23 cellular contexts compared by ENCODE assay signal in genomic region chr9:112007575-112008240, GRCh38.
DNase-seq lines count a peak whose midpoint lies in the region; TF ChIP-seq lines count a peak whose summit lies in the region.
"Had no signal": no experiment of that assay in that cellular context is flagged by ENCODE, and none has a peak within 500 bp of the region (broad histone marks: within the 10 kb centered on the region; RNA-seq: fewer than 3 reads in every experiment).

No MANE protein-coding gene starts in this region.

- H2AK5ac ChIP-seq in mesendoderm (ENCODE audit: low read length): no peak overlapping the region

- no peak overlapping the region for H2BK120ac ChIP-seq in mesendoderm (ENCODE audit: low read depth, low read length)

- POLR2A ChIA-PET in MCF 10A (lab: Yijun Ruan, JAX): interaction anchor here (0.6 kb wide), 1 partner anchor 46 kb away, joined by 4 read pairs; no protein-coding TSS in a partner anchor

- H3K4me2 ChIP-seq in mesendoderm (ENCODE audit: low read length): no peak overlapping the region
- H3K4me2 ChIP-seq: A549 had no signal

- H3K56ac ChIP-seq in mesendoderm (ENCODE audit: low read length): no peak overlapping the region

- H3K4me1 ChIP-seq in breast epithelium (no peaks in the 10 kb centered on the region), mesendoderm (ENCODE audit: control insufficient read depth, low read depth, low read length) (no peaks in the 10 kb centered on the region)

- H3K4me3 ChIP-seq in breast epithelium: no peak overlapping the region
- no peak overlapping the region for H3K4me3 ChIP-seq in fibroblast of villous mesenchyme (ENCODE audit: low read depth, low read length)
- no peak overlapping the region for H3K4me3 ChIP-seq in coronary artery
- H3K4me3 ChIP-seq in mesendoderm (ENCODE audit: low read length): no peak overlapping the region
- H3K4me3 ChIP-seq: A549, colonic mucosa, SJSA1 had no signal

- TF ChIP-seq POLR2A in breast epithelium (IDR thresholded peaks at IDR 0.05): no peak

- H3K9me3 ChIP-seq in breast epithelium: no peaks in the 10 kb centered on the region
- H3K9me3 ChIP-seq: A549, colonic mucosa, SJSA1 had no signal

- H3K79me2 ChIP-seq in mesendoderm (ENCODE audit: control insufficient read depth, insufficient read depth, low read length): no peaks in the 10 kb centered on the region

- H3K4me1 Mint-ChIP-seq in MCF 10A (ENCODE audit: insufficient read depth, unreplicated experiment): peaks cover 23% of the 10 kb centered on the region

- no CpG with 5 or more reads among the region's 6 CpGs for WGBS in mesendoderm (ENCODE audit: extremely low coverage, insufficient coverage, low lambda C conversion rate)

- H3K18ac ChIP-seq in mesendoderm (ENCODE audit: low read length): no peak overlapping the region

- H4K8ac ChIP-seq in mesendoderm (ENCODE audit: low read depth, low read length): no peak overlapping the region

- H4K5ac ChIP-seq in mesendoderm (ENCODE audit: low read length): no peak overlapping the region

- CTCF ChIA-PET in MCF 10A (lab: Yijun Ruan, JAX): no interaction called here

- H3K9me3 Mint-ChIP-seq in MCF 10A (ENCODE audit: unreplicated experiment): no peaks in the 10 kb centered on the region
- H3K9me3 Mint-ChIP-seq: stimulated activated naive CD8-positive, alpha-beta T cell treated with anti-CD3 and anti-CD28 coated beads, Interleukin-15, amount 100 ng/mL, for 72 hours had no signal

- no peaks in the 10 kb centered on the region for H3K27me3 Mint-ChIP-seq in MCF 10A (ENCODE audit: insufficient read depth, unreplicated experiment)

- H3K79me1 ChIP-seq in mesendoderm (ENCODE audit: low read length): no peaks in the 10 kb centered on the region

- no peak for DNase-seq in MCF 10A (ENCODE audit: unreplicated experiment)
- DNase-seq in breast epithelium (ENCODE audit: low spot score in 2 of 2): no peak
- peak; percentile 23 for DNase-seq in LHCN-M2 (ENCODE audit: low read depth)
- peak; percentile 51 for DNase-seq in fibroblast of villous mesenchyme (ENCODE audit: low read depth)
- no peak for DNase-seq in NCI-H2171 (lab: John Stamatoyannopoulos, UW)
- DNase-seq in coronary artery (ENCODE audit: low spot score): no peak
- DNase-seq in occipital lobe (lab: John Stamatoyannopoulos, UW): no peak
- DNase-seq in mesendoderm: no peak
- DNase-seq: activated CD4-positive, alpha-beta T cell treated with anti-CD3 and anti-CD28 coated beads for 36 hours; activated naive CD4-positive, alpha-beta T cell treated with Interleukin-2 at 50 U/mL for 16 hours; C1 segment of cervical spinal cord; foreskin keratinocyte; GDM1; left colon; NCI-H1436 treated with DMSO at 0.1 percent for 48 hours; NCI-H2227 treated with DMSO at 0.1 percent for 48 hours; right cardiac atrium; stimulated activated naive CD8-positive, alpha-beta T cell treated with anti-CD3 and anti-CD28 coated beads, Interleukin-15, amount 100 ng/mL, for 72 hours; trophoblast cell had no signal

- H3K27ac ChIP-seq in breast epithelium: no peak overlapping the region
- H3K27ac ChIP-seq in coronary artery: no peak overlapping the region
- no peak overlapping the region for H3K27ac ChIP-seq in mesendoderm (ENCODE audit: low read depth, low read length)
- H3K27ac ChIP-seq: colonic mucosa, foreskin keratinocyte, SJSA1 had no signal

- BruUV-seq in MCF 10A (replicated peaks; lab: Mats Ljungman, UMichigan): no TSS peak

- H3K4ac ChIP-seq in mesendoderm (ENCODE audit: low read depth, low read length): no peak overlapping the region

- H3K36me3 Mint-ChIP-seq in MCF 10A (ENCODE audit: insufficient read depth, unreplicated experiment): no peaks in the 10 kb centered on the region
- H3K36me3 Mint-ChIP-seq: brain had no signal

- no peak overlapping the region for H3K4me3 Mint-ChIP-seq in MCF 10A (ENCODE audit: unreplicated experiment)
- H3K4me3 Mint-ChIP-seq: activated CD4-positive, alpha-beta T cell treated with anti-CD3 and anti-CD28 coated beads for 36 hours; brain; stimulated activated naive CD8-positive, alpha-beta T cell treated with anti-CD3 and anti-CD28 coated beads, Interleukin-15, amount 100 ng/mL, for 72 hours had no signal

- TF ChIP-seq CTCF in MCF 10A (IDR thresholded peaks at IDR 0.05; ENCODE audit: unreplicated experiment) (no peak), breast epithelium (IDR thresholded peaks at IDR 0.05) (no peak), fibroblast of villous mesenchyme (IDR thresholded peaks at IDR 0.05; ENCODE audit: insufficient read depth, low read depth, low read length) (no peak), coronary artery (IDR thresholded peaks at IDR 0.05) (no peak)

- H3K27me3 ChIP-seq in breast epithelium (no peaks in the 10 kb centered on the region), mesendoderm (ENCODE audit: insufficient read depth, low read length, poor library complexity) (no peaks in the 10 kb centered on the region)
- H3K27me3 ChIP-seq: colonic mucosa, foreskin keratinocyte, SJSA1 had no signal

- no peaks in the 10 kb centered on the region for H3K36me3 ChIP-seq in breast epithelium
- H3K36me3 ChIP-seq in mesendoderm (ENCODE audit: control insufficient read depth, insufficient read depth, low read length): no peaks in the 10 kb centered on the region
- H3K36me3 ChIP-seq: colonic mucosa, SJSA1 had no signal

- no peak overlapping the region for H2BK15ac ChIP-seq in mesendoderm (replicated peaks; ENCODE audit: low read depth)

- H2BK5ac ChIP-seq in mesendoderm (ENCODE audit: low read length): no peak overlapping the region

- H3K23ac ChIP-seq in mesendoderm (ENCODE audit: low read length): no peak overlapping the region

- peak overlapping the region; percentile 29 for H3K27ac Mint-ChIP-seq in MCF 10A (ENCODE audit: low read depth, unreplicated experiment)
- H3K27ac Mint-ChIP-seq: activated CD4-positive, alpha-beta T cell treated with anti-CD3 and anti-CD28 coated beads for 36 hours; stimulated activated naive CD8-positive, alpha-beta T cell treated with anti-CD3 and anti-CD28 coated beads, Interleukin-15, amount 100 ng/mL, for 72 hours had no signal

- intact Hi-C loops in MCF 10A (cut with micrococcal nuclease) (no loop called here), breast epithelium (cut with DNase I; ENCODE audit: low total_unique reads) (no loop called here)

- no peak overlapping the region for H3K9ac ChIP-seq in mesendoderm (ENCODE audit: low read length)

Comparison
In these comparisons a context has a peak if more than half of its experiments do, and no peak if none do; other contexts are left out.
1. DNase-seq: peak in LHCN-M2 (single experiment) and fibroblast of villous mesenchyme (single experiment); none in MCF 10A (single experiment), breast epithelium (0 of 2), NCI-H2171 (single experiment), coronary artery (single experiment), occipital lobe (single experiment) and mesendoderm (single experiment).